8 cellular contexts compared by ENCODE assay signal in genomic region chr16:5509336-5509735, GRCh38.
"Had no signal": no experiment of that assay in that cellular context is flagged by ENCODE, and none has a peak within 500 bp of the region (broad histone marks: within the 10 kb centered on the region; RNA-seq: fewer than 3 reads in every experiment).

No MANE protein-coding gene starts in this region.

- H3K9me3 ChIP-seq: HAP-1 had no signal

- H3K4me2 ChIP-seq: GM23338 had no signal

- H3K36me3 ChIP-seq: HAP-1 had no signal

- H3K4me3 ChIP-seq: GM23338, HAP-1 had no signal

- DNase-seq: H7, KBM-7 had no signal

- H3K4me1 ChIP-seq: HAP-1 had no signal

- H3K4me3 Mint-ChIP-seq: GM23338, IgD-negative memory B cell had no signal

- H2AFZ ChIP-seq: GM23338 had no signal

- ATAC-seq: GM23338, HCT116, HepG2 had no signal

- H3K9me3 Mint-ChIP-seq: GM23338 had no signal

- H3K27ac Mint-ChIP-seq: GM23338, IgD-negative memory B cell had no signal

- H3K27ac ChIP-seq: HL-60 had no signal
